ENCODE assay signal across 22 cellular contexts in genomic region chr11:97574976-97575665, GRCh38.
"Had no signal": no experiment of that assay in that cellular context is flagged by ENCODE, and none has a peak within 500 bp of the region (broad histone marks: within the 10 kb centered on the region; RNA-seq: fewer than 3 reads in every experiment).

No MANE protein-coding gene starts in this region.

- H3K27me3 Mint-ChIP-seq: activated CD4-positive, alpha-beta T cell treated with anti-CD3 and anti-CD28 coated beads, Interleukin-2, amount 10 ng/mL, durations not matched to agents 7 days and 5 days; activated T-cell treated with anti-CD3 and anti-CD28 coated beads, Interleukin-2, amount 50 U/mL, for 24 hours; central memory CD8-positive, alpha-beta T cell; stimulated activated naive CD8-positive, alpha-beta T cell treated with anti-CD3 and anti-CD28 coated beads, Interleukin-15, amount 100 ng/mL, for 72 hours had no signal

- H3K4me1 Mint-ChIP-seq: activated CD4-positive, alpha-beta T cell treated with anti-CD3 and anti-CD28 coated beads, Interleukin-2, amount 10 ng/mL, durations not matched to agents 7 days and 5 days; central memory CD8-positive, alpha-beta T cell; neural crest cell; stimulated activated naive CD8-positive, alpha-beta T cell treated with anti-CD3 and anti-CD28 coated beads, Interleukin-15, amount 100 ng/mL, for 72 hours had no signal

- H3K27me3 ChIP-seq: suprapubic skin, transverse colon, vagina had no signal

- H3K9me3 ChIP-seq: left ventricle myocardium inferior, prostate gland, vagina had no signal

- H3K27ac ChIP-seq: coronary artery, left ventricle myocardium inferior, prostate gland, suprapubic skin, transverse colon, vagina had no signal

- H3K27ac Mint-ChIP-seq: activated CD4-positive, alpha-beta T cell treated with anti-CD3 and anti-CD28 coated beads, Interleukin-2, amount 10 ng/mL, durations not matched to agents 7 days and 5 days; activated CD8-positive, alpha-beta T cell treated with anti-CD3 and anti-CD28 coated beads, Interleukin-2, amount 10 ng/mL, durations not matched to agents 7 days and 5 days; activated T-cell treated with anti-CD3 and anti-CD28 coated beads, Interleukin-2, amount 50 U/mL, for 24 hours; activated T-helper 2 cell treated with anti-CD3 and anti-CD28 coated beads, Interferon-gamma antibody, Interleukin-2, Interleukin-4, amounts not matched to agents 10 μg/mL and 5 μg/mL and 100 μg/mL, durations not matched to agents 14 hours and 24 hours and 36 hours; stimulated activated naive CD8-positive, alpha-beta T cell treated with anti-CD3 and anti-CD28 coated beads, Interleukin-15, amount 100 ng/mL, for 72 hours had no signal

- FAIRE-seq: endometrium, kidney had no signal

- H3K4me3 Mint-ChIP-seq: activated CD4-positive, alpha-beta T cell treated with anti-CD3 and anti-CD28 coated beads, Interleukin-2, amount 10 ng/mL, durations not matched to agents 7 days and 5 days; activated CD8-positive, alpha-beta T cell treated with anti-CD3 and anti-CD28 coated beads, Interleukin-2, amount 10 ng/mL, durations not matched to agents 7 days and 5 days; activated T-cell treated with anti-CD3 and anti-CD28 coated beads, Interleukin-2, amount 50 U/mL, for 24 hours; central memory CD8-positive, alpha-beta T cell; neural crest cell; stimulated activated naive CD8-positive, alpha-beta T cell treated with anti-CD3 and anti-CD28 coated beads, Interleukin-15, amount 100 ng/mL, for 72 hours had no signal

- H3K36me3 ChIP-seq: left ventricle myocardium inferior, prostate gland, suprapubic skin, transverse colon, vagina had no signal

- ATAC-seq: activated CD4-positive, CD25-positive, alpha-beta regulatory T cell treated with anti-CD3 and anti-CD28 coated beads, Interleukin-2, amount 50 U/mL, for 24 hours; activated CD8-positive, alpha-beta T cell treated with anti-CD3 and anti-CD28 coated beads, Interleukin-2, amount 10 ng/mL, durations not matched to agents 7 days and 5 days; right cardiac atrium; stimulated activated naive CD8-positive, alpha-beta T cell treated with anti-CD3 and anti-CD28 coated beads, Interleukin-15, amount 100 ng/mL, for 72 hours had no signal

- H3K4me1 ChIP-seq: left ventricle myocardium inferior, prostate gland, suprapubic skin, transverse colon, vagina had no signal

- H3K4me3 ChIP-seq: coronary artery, left ventricle myocardium inferior, prostate gland, suprapubic skin, transverse colon, vagina had no signal

- DNase-seq: activated CD4-positive, alpha-beta T cell treated with anti-CD3 and anti-CD28 coated beads, Interleukin-2, amount 10 ng/mL, durations not matched to agents 7 days and 5 days; activated CD8-positive, alpha-beta T cell treated with anti-CD3 and anti-CD28 coated beads, Interleukin-2, amount 10 ng/mL, durations not matched to agents 7 days and 5 days; activated naive CD4-positive, alpha-beta T cell treated with Interleukin-2 at 50 U/mL for 16 hours; activated T-cell treated with anti-CD3 and anti-CD28 coated beads, Interleukin-2, amount 50 U/mL, for 24 hours; anterior cingulate cortex; erythroblast; foreskin melanocyte; kidney; left ventricle myocardium inferior; right cardiac atrium; stimulated activated naive CD8-positive, alpha-beta T cell treated with anti-CD3 and anti-CD28 coated beads, Interleukin-15, amount 100 ng/mL, for 72 hours; T-helper 9 cell; transverse colon had no signal
